In the genomic region with DNA sequence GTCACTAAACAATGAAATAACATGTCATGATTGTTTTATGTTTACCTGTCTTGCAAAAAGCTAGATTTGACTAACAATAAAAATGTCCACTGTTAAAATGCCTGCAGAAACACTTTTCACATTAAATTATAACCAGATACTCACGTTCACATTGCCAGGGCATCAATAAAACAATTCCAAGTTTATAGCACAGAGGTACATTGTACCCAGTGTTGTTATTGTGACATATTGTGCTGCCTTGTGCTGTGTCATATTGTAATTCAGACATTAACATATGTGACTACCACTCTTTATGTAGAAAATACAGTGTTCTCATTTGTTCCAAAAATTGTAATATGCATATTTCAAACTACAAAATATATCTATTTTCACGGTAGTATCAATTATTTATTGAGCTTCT, we compare ENCODE assay signal across 7 cellular contexts.
"Had no signal": no experiment of that assay in that cellular context is flagged by ENCODE, and none has a peak within 500 bp of the region (broad histone marks: within the 10 kb centered on the region; RNA-seq: fewer than 3 reads in every experiment).

No MANE protein-coding gene starts in this region.

- H3K27ac ChIP-seq: HL-60 had no signal

- H3K36me3 Mint-ChIP-seq: IgD-negative memory B cell had no signal

- ATAC-seq: HepG2, K562 had no signal

- DNase-seq: IMR-90, KBM-7, KG1 had no signal

- H3K4me3 ChIP-seq: K562 had no signal

- H3K27me3 Mint-ChIP-seq: IgD-negative memory B cell had no signal

- H3K4me1 Mint-ChIP-seq: IgD-negative memory B cell had no signal

- H3K27ac Mint-ChIP-seq: IgD-negative memory B cell had no signal

- H3K4me3 Mint-ChIP-seq: IgD-negative memory B cell had no signal
